8 cellular contexts compared by ENCODE assay signal in the genomic region with DNA sequence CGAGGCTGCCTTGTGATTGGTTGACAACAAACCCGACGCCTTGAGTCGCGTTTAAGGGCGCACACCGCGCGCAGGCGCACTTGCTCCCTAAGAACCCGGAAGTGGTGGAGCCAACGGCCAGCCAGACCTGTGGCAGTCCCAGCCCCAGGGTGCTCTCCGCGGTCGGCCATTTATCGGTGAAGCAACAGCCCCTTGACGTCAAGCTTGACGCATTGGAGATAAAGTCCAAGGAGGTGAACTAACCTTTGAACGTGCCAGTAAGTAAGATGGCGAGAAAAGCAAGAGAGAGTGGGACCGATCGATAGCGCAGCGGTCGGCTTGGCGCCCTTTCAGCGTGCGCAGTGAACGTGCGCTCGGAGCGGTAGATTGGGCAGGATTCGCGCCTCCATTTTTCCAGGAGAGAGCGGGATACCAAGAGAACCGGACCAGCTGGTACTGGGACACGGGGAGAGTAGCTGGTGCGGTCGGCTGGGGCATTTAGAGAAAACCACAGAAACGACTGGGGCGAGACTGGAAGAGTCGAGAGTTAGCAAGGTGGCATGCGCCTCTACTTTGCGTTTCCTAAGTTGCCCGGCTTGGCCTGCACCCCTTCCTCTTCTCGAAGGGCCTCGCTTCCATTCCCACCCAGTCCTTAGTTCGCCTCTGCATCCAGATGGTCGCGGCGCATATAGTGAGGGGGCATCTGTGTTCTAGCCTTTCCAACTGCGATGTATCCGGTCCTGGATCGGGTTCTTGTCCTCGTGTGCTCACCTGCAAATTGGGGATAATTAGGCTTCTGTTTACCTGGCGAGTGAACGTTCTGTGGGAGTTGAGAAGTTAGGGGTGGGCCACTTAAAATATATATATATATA. TPM values are rescaled to one million over a fixed set of nuclear protein-coding genes. Genes with fewer than 3 reads are reported as not detected.
DNase-seq lines count a peak whose midpoint lies in the region; ATAC-seq and TF ChIP-seq lines count a peak whose summit lies in the region.

A gene (plus strand): TSS at position 364 of the 851 bp plus-strand sequence. CDS start 2,908 bp downstream, outside the sequence.

- H3K27me3 Mint-ChIP-seq in activated CD4-positive, alpha-beta T cell treated with anti-CD3 and anti-CD28 coated beads, Interleukin-2, amount 10 ng/mL, durations not matched to agents 7 days and 5 days: no peaks in the 10 kb centered on the region

- no peaks in the 10 kb centered on the region for H3K9me3 Mint-ChIP-seq in activated CD4-positive, alpha-beta T cell treated with anti-CD3 and anti-CD28 coated beads, Interleukin-2, amount 10 ng/mL, durations not matched to agents 7 days and 5 days

- H3K27me3 ChIP-seq in BJ (ENCODE audit: control insufficient read depth, insufficient read depth, low read length): no peaks in the 10 kb centered on the region

- DNase-seq in BJ (ENCODE audit: low read depth) (peak; percentile 99), NCI-H69 (lab: John Stamatoyannopoulos, UW) (peak; percentile 96), dedifferentiated amniotic fluid mesenchymal stem cell (ENCODE audit: extremely low spot score) (peak; percentile 99), left kidney (ENCODE audit: low read depth, low spot score) (peak; percentile 99)
- peak; percentile 99 for DNase-seq in activated CD4-positive, alpha-beta T cell treated with anti-CD3 and anti-CD28 coated beads, Interleukin-2, amount 10 ng/mL, durations not matched to agents 7 days and 5 days
- DNase-seq in stimulated activated CD4-positive, alpha-beta T cell treated with anti-CD3 and anti-CD28 coated beads, Interleukin-2, amount 100 ng/mL, for 4 hours (ENCODE audit: low read depth): peak; percentile 98

- TF ChIP-seq CTCF in BJ (IDR thresholded peaks at IDR 0.05; ENCODE audit: insufficient read depth, low read depth, low read length): no peak

- H3K36me3 ChIP-seq in BJ (ENCODE audit: control insufficient read depth, insufficient read depth, low read length): peaks cover 10% of the 10 kb centered on the region

- H3K4me3 Mint-ChIP-seq in activated CD4-positive, alpha-beta T cell treated with anti-CD3 and anti-CD28 coated beads, Interleukin-2, amount 10 ng/mL, durations not matched to agents 7 days and 5 days: no peak within 1 kb of the TSS

- H3K4me3 ChIP-seq in BJ (ENCODE audit: low read depth, low read length): peak within 1 kb of the TSS; percentile 87

- peaks cover 56% of the 10 kb centered on the region for H3K36me3 Mint-ChIP-seq in activated CD4-positive, alpha-beta T cell treated with anti-CD3 and anti-CD28 coated beads, Interleukin-2, amount 10 ng/mL, durations not matched to agents 7 days and 5 days (ENCODE audit: low read depth)

- ATAC-seq in GM19328 (IDR thresholded peaks at IDR 0.05; ENCODE audit: unreplicated experiment) (peak; percentile 94), HG03520 (IDR thresholded peaks at IDR 0.05; ENCODE audit: unreplicated experiment) (peak; percentile 91)

- H3K27ac Mint-ChIP-seq in activated CD4-positive, alpha-beta T cell treated with anti-CD3 and anti-CD28 coated beads, Interleukin-2, amount 10 ng/mL, durations not matched to agents 7 days and 5 days: no peak within 1 kb of the TSS

- CTCF ChIA-PET in BJ (lab: Yijun Ruan, JAX): interaction anchor here (1.1 kb wide), 1 partner anchor 42 kb away, joined by 3 read pairs; no protein-coding TSS in a partner anchor
- CTCF ChIA-PET in activated CD4-positive, alpha-beta T cell treated with anti-CD3 and anti-CD28 coated beads, Interleukin-2, amount 10 ng/mL, durations not matched to agents 7 days and 5 days (lab: Charles Lee): interaction anchor here (0.7 to 1.2 kb wide), 8 partner anchors 10 to 62 kb away, joined by 3 to 5 read pairs (median 3); a partner anchor contains a TSS

- H3K4me1 Mint-ChIP-seq in activated CD4-positive, alpha-beta T cell treated with anti-CD3 and anti-CD28 coated beads, Interleukin-2, amount 10 ng/mL, durations not matched to agents 7 days and 5 days: peaks cover 58% of the 10 kb centered on the region

- POLR2A ChIA-PET in BJ (lab: Charles Lee): no interaction called here
- POLR2A ChIA-PET in activated CD4-positive, alpha-beta T cell treated with anti-CD3 and anti-CD28 coated beads, Interleukin-2, amount 10 ng/mL, durations not matched to agents 7 days and 5 days (lab: Charles Lee): interaction anchor here (0.6 to 1.4 kb wide), 4 partner anchors 24 to 76 kb away, joined by 3 read pairs; a partner anchor contains a TSS

RNA-seq across cellular contexts. Expression of the gene that starts here (rescaled TPM):
- 59.5 and 70.9 TPM in 2 replicates for polyA plus RNA-seq in BJ (2011; rRNA removed)
- 38.8 and 77.0 TPM in 2 replicates for polyA minus RNA-seq in BJ (2011; rRNA and poly(A)+ RNA removed)
- 10 to 100 TPM; 61.8 to 62.4 TPM for total RNA-seq in activated CD4-positive, alpha-beta T cell treated with anti-CD3 and anti-CD28 coated beads, Interleukin-2, amount 10 ng/mL, durations not matched to agents 7 days and 5 days

Comparison
In these comparisons a context has a peak if more than half of its experiments do, and no peak if none do; other contexts are left out.
1. Peak in every context shown above with its lines: DNase-seq, ATAC-seq and H3K4me3 ChIP-seq.